In the genomic region with DNA sequence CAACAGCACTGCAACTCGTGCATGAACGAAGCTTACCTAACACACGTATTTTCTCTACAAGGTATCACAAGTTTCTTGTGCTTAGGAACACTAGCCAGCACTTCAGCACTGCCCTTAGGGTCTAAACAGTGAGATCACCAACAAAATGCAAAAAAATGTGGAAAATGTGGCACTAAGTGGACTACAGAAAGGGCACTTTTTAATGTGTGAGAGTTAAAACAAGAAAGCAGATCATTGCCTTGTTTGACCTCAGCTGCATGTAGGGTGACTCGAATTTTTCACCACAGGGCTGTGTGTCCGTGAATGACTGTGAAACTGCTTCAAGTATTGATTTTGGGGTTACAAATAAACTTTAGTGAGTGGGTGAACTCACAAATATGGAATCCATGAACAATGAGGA, we compare ENCODE assay signal across 16 cellular contexts.
DNase-seq lines count a peak whose midpoint lies in the region; ATAC-seq and TF ChIP-seq lines count a peak whose summit lies in the region.
"Had no signal": no experiment of that assay in that cellular context is flagged by ENCODE, and none has a peak within 500 bp of the region (broad histone marks: within the 10 kb centered on the region; RNA-seq: fewer than 3 reads in every experiment).

No MANE protein-coding gene starts in this region.

- 86 to 92% methylated on average over 1 to 5 of the region's 5 CpGs for WGBS in endodermal cell (ENCODE audit: insufficient coverage in 1 of 2, insufficient read length in 1 of 2), 2 experiments

- no peak for ATAC-seq in GM18861 (IDR thresholded peaks at IDR 0.05; ENCODE audit: unreplicated experiment)
- ATAC-seq: Right ventricle myocardium inferior had no signal

- H3K9me3 Mint-ChIP-seq in endodermal cell, result no peaks in the 10 kb centered on the region
- H3K9me3 Mint-ChIP-seq: CD8-positive, alpha-beta memory T cell; H9 had no signal

- H3K27me3 ChIP-seq in endodermal cell (ENCODE audit: control insufficient read depth, insufficient read depth, low read length, poor library complexity, severe bottlenecking), result no peaks in the 10 kb centered on the region
- H3K27me3 ChIP-seq: BLaER1 treated with 17β-estradiol and CSF1 and Interleukin-3, amounts not matched to agents 10 nM and 100 nM; Peyer's patch had no signal

- H3K27ac Mint-ChIP-seq in endodermal cell, result no peak overlapping the region

- H3K9ac ChIP-seq in endodermal cell (ENCODE audit: extremely low read depth, low read length, poor library complexity, severe bottlenecking), result no peak overlapping the region
- H3K9ac ChIP-seq: BLaER1 treated with 17β-estradiol and CSF1 and Interleukin-3, amounts not matched to agents 10 nM and 100 nM had no signal

- H3K4me3 ChIP-seq in fibroblast of mammary gland (ENCODE audit: control insufficient read depth, low read depth, low read length) (no peak overlapping the region), endodermal cell (ENCODE audit: low read length) (no peak overlapping the region)
- H3K4me3 ChIP-seq: BLaER1 treated with 17β-estradiol and CSF1 and Interleukin-3, amounts not matched to agents 10 nM and 100 nM; Peyer's patch had no signal

- H3K36me3 ChIP-seq in endodermal cell (ENCODE audit: control insufficient read depth, insufficient read depth, low read length), result no peaks in the 10 kb centered on the region
- H3K36me3 ChIP-seq: Peyer's patch had no signal

- H3K4me1 Mint-ChIP-seq in endodermal cell, result peaks cover 32% of the 10 kb centered on the region
- H3K4me1 Mint-ChIP-seq: CD8-positive, alpha-beta memory T cell had no signal

- peaks cover 2% of the 10 kb centered on the region for H3K27me3 Mint-ChIP-seq in endodermal cell (ENCODE audit: insufficient read depth)

- no peaks in the 10 kb centered on the region for H3K36me3 Mint-ChIP-seq in endodermal cell (ENCODE audit: low read depth)
- H3K36me3 Mint-ChIP-seq: CD8-positive, alpha-beta memory T cell had no signal

- no peak overlapping the region for H3K27ac ChIP-seq in endodermal cell (ENCODE audit: low read depth, low read length)
- H3K27ac ChIP-seq: BLaER1 treated with 17β-estradiol and CSF1 and Interleukin-3, amounts not matched to agents 10 nM and 100 nM; Peyer's patch had no signal

- DNase-seq in ELR (ENCODE audit: low read depth) (peak; percentile 45), RPMI7951 (ENCODE audit: low read depth) (peak; percentile 29), fibroblast of mammary gland (ENCODE audit: low read depth) (peak; percentile 25), renal cortical epithelial cell (ENCODE audit: low read depth) (peak; percentile 32), cortex of kidney (lab: John Stamatoyannopoulos, UW) (no peak), endodermal cell (no peak)
- DNase-seq: CD8-positive, alpha-beta memory T cell; DMS53; H9; NCI-H1105; NCI-H1694 treated with DMSO at 0.1 percent for 48 hours; NK-92 treated with Interleukin-12 subunit alpha and Interleukin-12 subunit beta, amount 100 ng/mL, for 24 hours; Peyer's patch had no signal

- H3K4me3 Mint-ChIP-seq in endodermal cell, result no peak overlapping the region
- H3K4me3 Mint-ChIP-seq: CD8-positive, alpha-beta memory T cell; H9 had no signal

- H3K9me3 ChIP-seq in endodermal cell (ENCODE audit: control insufficient read depth, low read length), result no peaks in the 10 kb centered on the region
- H3K9me3 ChIP-seq: Peyer's patch had no signal

- TF ChIP-seq CTCF in fibroblast of mammary gland (conservative IDR thresholded peaks at IDR 0.05; ENCODE audit: control insufficient read depth, insufficient read depth, low read depth, low read length) (no peak), endodermal cell (conservative IDR thresholded peaks at IDR 0.05) (no peak)

- peaks cover 9% of the 10 kb centered on the region for H3K4me1 ChIP-seq in endodermal cell (ENCODE audit: control insufficient read depth, insufficient read depth, low read length)
- H3K4me1 ChIP-seq: Peyer's patch had no signal

Comparison
In these comparisons a context has a peak if more than half of its experiments do, and no peak if none do; other contexts are left out.
1. DNase-seq: peak in ELR (single experiment), RPMI7951 (single experiment), fibroblast of mammary gland (single experiment) and renal cortical epithelial cell (single experiment); none in cortex of kidney (single experiment) and endodermal cell (single experiment).